Comparison of ENCODE assay signal across 9 cellular contexts in the genomic region with DNA sequence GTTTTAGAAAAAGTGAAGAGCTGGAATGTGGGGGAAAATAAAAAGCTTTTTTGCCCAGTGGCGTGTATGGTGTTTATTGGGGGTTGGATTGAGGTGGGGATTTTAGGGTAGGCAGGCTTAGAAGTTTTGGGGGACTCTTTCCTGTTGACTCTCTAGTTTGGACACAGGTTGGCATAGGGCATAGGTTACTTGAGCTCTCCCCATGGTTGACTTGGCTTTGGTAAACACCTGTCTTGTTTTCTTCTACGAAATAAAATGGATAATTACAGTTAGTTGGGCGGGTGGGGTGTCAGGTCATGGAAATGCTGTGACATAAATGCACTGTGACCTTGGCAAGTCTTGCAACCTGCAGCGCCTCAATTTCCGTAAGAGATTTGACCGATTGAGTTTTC. TPM values are rescaled to one million over a fixed set of nuclear protein-coding genes. Genes with fewer than 3 reads are reported as not detected.
DNase-seq lines count a peak whose midpoint lies in the region; FAIRE-seq and TF ChIP-seq lines count a peak whose summit lies in the region.
"Had no signal": no experiment of that assay in that cellular context is flagged by ENCODE, and none has a peak within 500 bp of the region (broad histone marks: within the 10 kb centered on the region; RNA-seq: fewer than 3 reads in every experiment).

No MANE protein-coding gene starts in this region.

- no peak for DNase-seq in CD8-positive, alpha-beta memory T cell
- DNase-seq in Peyer's patch (no peak), H1 (ENCODE audit: low read depth in 1 of 2, low spot score in 2 of 2) (no peak), progenitor cell of endocrine pancreas (ENCODE audit: low spot score, unreplicated experiment) (no peak), NCI-H1417 treated with DMSO at 0.1 percent for 48 hours (lab: John Stamatoyannopoulos, UW) (no peak), NCI-H345 (lab: John Stamatoyannopoulos, UW) (no peak), iPS-NIHi7 (ENCODE audit: extremely low spot score) (no peak), HAP-1 (ENCODE audit: low spot score in 2 of 2) (no peak)

- peaks cover 5 to 39% (median 6%) of the 10 kb centered on the region in 3 donors for H3K36me3 Mint-ChIP-seq in CD8-positive, alpha-beta memory T cell
- H3K36me3 Mint-ChIP-seq in progenitor cell of endocrine pancreas (ENCODE audit: insufficient read depth): peaks cover 30% of the 10 kb centered on the region

- peaks cover 31% of the 10 kb centered on the region for H3K4me1 ChIP-seq in CD8-positive, alpha-beta memory T cell (ENCODE audit: insufficient read depth, low read length)
- H3K4me1 ChIP-seq in Peyer's patch: peaks cover 0 to 38% (median 12%) of the 10 kb centered on the region in 4 donors
- H3K4me1 ChIP-seq in H1 (replicated peaks in 1 of 4; ENCODE audit: control insufficient read depth in 3 of 4, insufficient read depth in 4 of 4, low read length in 3 of 4): peaks cover 4 to 20% (median 7%) of the 10 kb centered on the region in 4 experiments
- H3K4me1 ChIP-seq in HAP-1: peaks cover 4% of the 10 kb centered on the region; the same call in 1 of the 2 replicates

- no peak overlapping the region for H4K91ac ChIP-seq in H1 (replicated peaks; ENCODE audit: insufficient read length, low read length)

- no peak overlapping the region for H2BK5ac ChIP-seq in H1 (ENCODE audit: low read depth, low read length)

- H2BK12ac ChIP-seq in H1 (ENCODE audit: low read depth, low read length): no peak overlapping the region

- in situ Hi-C loops in HAP-1 (cut with MboI; ENCODE audit: low sequenced_read_pairs): no loop called here

- no peak overlapping the region for H3K56ac ChIP-seq in H1 (replicated peaks; ENCODE audit: insufficient read length, low read depth, low read length)

- no peaks in the 10 kb centered on the region for H3K27me3 Mint-ChIP-seq in CD8-positive, alpha-beta memory T cell
- no peaks in the 10 kb centered on the region for H3K27me3 Mint-ChIP-seq in progenitor cell of endocrine pancreas

- CTCF ChIA-PET in CD8-positive, alpha-beta memory T cell (lab: Charles Lee): interaction anchor here (0.7 to 4.3 kb wide), 13 partner anchors 8 to 457 kb away, joined by 3 to 33 read pairs (median 4); a partner anchor contains a TSS
- CTCF ChIA-PET in H1 (lab: Charles Lee; ENCODE audit: partially characterized antibody): interaction anchor here (0.6 to 3.7 kb wide), 10 partner anchors 12 to 251 kb away, joined by 3 to 12 read pairs (median 3); a partner anchor contains a TSS

- TF ChIP-seq CTCF in Peyer's patch (IDR thresholded peaks at IDR 0.05) (no peak), H1 (IDR thresholded peaks at IDR 0.05; ENCODE audit: control extremely low read depth in 1 of 3, insufficient read depth in 1 of 3, low read depth in 1 of 3, low read length in 3 of 3) (no peak), progenitor cell of endocrine pancreas (IDR thresholded peaks at IDR 0.05; ENCODE audit: unreplicated experiment) (no peak)

- peaks cover 34 to 39% (median 36%) of the 10 kb centered on the region in 3 donors for H3K4me1 Mint-ChIP-seq in CD8-positive, alpha-beta memory T cell
- H3K4me1 Mint-ChIP-seq in progenitor cell of endocrine pancreas (ENCODE audit: low read depth): peaks cover 22% of the 10 kb centered on the region

- no peak overlapping the region for H3K4me2 ChIP-seq in H1 (ENCODE audit: insufficient read depth in 1 of 2, low read depth in 2 of 2, low read length in 2 of 2)

- H2AK5ac ChIP-seq in H1 (ENCODE audit: low read depth, low read length): no peak overlapping the region

- peaks cover 6% of the 10 kb centered on the region for H3K36me3 ChIP-seq in CD8-positive, alpha-beta memory T cell (ENCODE audit: insufficient read depth, low read length)
- peaks cover 0 to 31% (median 0%) of the 10 kb centered on the region in 3 donors for H3K36me3 ChIP-seq in Peyer's patch
- H3K36me3 ChIP-seq in H1 (ENCODE audit: control insufficient read depth in 2 of 4, insufficient read depth in 4 of 4, low read length in 3 of 4): peaks cover 2 to 20% (median 9%) of the 10 kb centered on the region in 4 experiments; a peak in 6 of 8 replicates
- H3K36me3 ChIP-seq in HAP-1 (replicated peaks): peaks cover 23% of the 10 kb centered on the region

- no peak overlapping the region for H2BK20ac ChIP-seq in H1 (ENCODE audit: low read length)

- peak overlapping the region; percentile 67 to 96 (median 89) for H3K27ac Mint-ChIP-seq in CD8-positive, alpha-beta memory T cell
- H3K27ac Mint-ChIP-seq in progenitor cell of endocrine pancreas: peak overlapping the region; percentile 73

- no peak overlapping the region for H4K5ac ChIP-seq in H1 (ENCODE audit: insufficient read length, low read depth, low read length)

- H3K23ac ChIP-seq in H1 (ENCODE audit: insufficient read length): no peak overlapping the region

- no peaks in the 10 kb centered on the region for H3K9me3 Mint-ChIP-seq in CD8-positive, alpha-beta memory T cell
- peaks cover 6% of the 10 kb centered on the region for H3K9me3 Mint-ChIP-seq in progenitor cell of endocrine pancreas (ENCODE audit: low read depth)

- peaks cover 7% of the 10 kb centered on the region; the same call in 1 of the 2 replicates for H3K23me2 ChIP-seq in H1 (ENCODE audit: low read depth, low read length)

- H3K79me1 ChIP-seq in H1 (ENCODE audit: low read depth, low read length): peaks cover 18% of the 10 kb centered on the region

- H4K20me1 ChIP-seq in H1 (replicated peaks in 1 of 2; ENCODE audit: control insufficient read depth in 1 of 2, insufficient read depth in 2 of 2, low read length in 2 of 2): peaks cover 2 to 18% of the 10 kb centered on the region in 2 experiments

- peak overlapping the region; percentile 96 for H3K4me3 ChIP-seq in CD8-positive, alpha-beta memory T cell (ENCODE audit: low read length)
- H3K4me3 ChIP-seq in Peyer's patch: peak overlapping the region; percentile 72 to 96 (median 91)
- no peak overlapping the region for H3K4me3 ChIP-seq in H1 (ENCODE audit: extremely low read depth in 1 of 4, insufficient read depth in 2 of 4, low read depth in 3 of 4, low read length in 4 of 4)
- no peak overlapping the region for H3K4me3 ChIP-seq in HAP-1

- H3K4ac ChIP-seq in H1 (replicated peaks; ENCODE audit: insufficient read length, low read depth, low read length): no peak overlapping the region

- no peak overlapping the region for H2BK15ac ChIP-seq in H1 (ENCODE audit: low read length)

- no peak overlapping the region for H2BK120ac ChIP-seq in H1 (replicated peaks; ENCODE audit: low read depth, low read length)

- POLR2A ChIA-PET in CD8-positive, alpha-beta memory T cell (lab: Charles Lee): interaction anchor here (0.6 to 2.8 kb wide), 12 partner anchors 11 to 282 kb away, joined by 3 to 17 read pairs (median 4); a partner anchor contains a TSS
- POLR2A ChIA-PET in H1 (lab: Charles Lee; ENCODE audit: partially characterized antibody): interaction anchor here (0.6 to 3.4 kb wide), 18 partner anchors 8 to 1013 kb away, joined by 3 to 33 read pairs (median 4); a partner anchor contains a TSS

- FAIRE-seq in H1 (lab: Jason Lieb, UNC): no peak

- no peaks in the 10 kb centered on the region for H3K9me3 ChIP-seq in CD8-positive, alpha-beta memory T cell (ENCODE audit: low read length)
- H3K9me3 ChIP-seq in Peyer's patch: no peaks in the 10 kb centered on the region
- peaks cover 11% of the 10 kb centered on the region in 2 experiments for H3K9me3 ChIP-seq in H1 (ENCODE audit: insufficient read depth in 2 of 2, low read depth in 1 of 2, low read length in 1 of 2)
- peaks cover 6% of the 10 kb centered on the region for H3K9me3 ChIP-seq in HAP-1
- H3K9me3 ChIP-seq: mucosa of descending colon had no signal

- H3K18ac ChIP-seq in H1 (ENCODE audit: extremely low read depth, low read length): no peak overlapping the region

- H3K79me2 ChIP-seq in H1 (ENCODE audit: control insufficient read depth in 1 of 2, insufficient read depth in 2 of 2, low read length in 2 of 2): peaks cover 9 to 34% of the 10 kb centered on the region in 2 experiments

- no peak for TF ChIP-seq EP300 in H1 (IDR thresholded peaks at IDR 0.05; ENCODE audit: borderline replicate concordance in 1 of 2, low read depth in 2 of 2, low read length in 2 of 2)

- H3K27ac ChIP-seq in CD8-positive, alpha-beta memory T cell (ENCODE audit: low read depth, low read length): no peak overlapping the region
- H3K27ac ChIP-seq in Peyer's patch (peak overlapping the region in 3 of 4 donors; percentile 86 to 90 (median 87)), H1 (ENCODE audit: low read depth, low read length) (no peak overlapping the region)

- H3K27me3 ChIP-seq in CD8-positive, alpha-beta memory T cell (ENCODE audit: insufficient read depth, low read length, poor library complexity, severe bottlenecking): no peaks in the 10 kb centered on the region
- no peaks in the 10 kb centered on the region for H3K27me3 ChIP-seq in Peyer's patch
- H3K27me3 ChIP-seq in H1 (replicated peaks in 1 of 4; ENCODE audit: control insufficient read depth in 3 of 4, extremely low read depth in 1 of 4, insufficient read depth in 3 of 4, low read length in 3 of 4): peaks cover 2 to 10% (median 9%) of the 10 kb centered on the region in 4 experiments
- H3K27me3 ChIP-seq in HAP-1 (ENCODE audit: low read depth): no peaks in the 10 kb centered on the region

- 0 out of 2 replicates have a peak overlapping the region, but pooled peaks have one; percentile 36 for H2AFZ ChIP-seq in H1 (ENCODE audit: low read length)

- no peak overlapping the region for H3K14ac ChIP-seq in H1 (ENCODE audit: insufficient read length)

- peak overlapping the region; percentile 87 to 95 (median 94) for H3K4me3 Mint-ChIP-seq in CD8-positive, alpha-beta memory T cell
- H3K4me3 Mint-ChIP-seq in progenitor cell of endocrine pancreas (ENCODE audit: low read depth): peak overlapping the region; percentile 95

- TF ChIP-seq POLR2A in Peyer's patch (IDR thresholded peaks at IDR 0.05): no peak
- no peak for TF ChIP-seq POLR2A in H1 (IDR thresholded peaks at IDR 0.05; ENCODE audit: control extremely low read depth in 1 of 2, low read depth in 2 of 2, low read length in 2 of 2)

- TF ChIP-seq RAD21 in H1 (IDR thresholded peaks at IDR 0.05 in 1 of 2, conservative IDR thresholded peaks at IDR 0.05 in 1 of 2; ENCODE audit: low read depth in 2 of 2, low read length in 2 of 2): no peak

- WGBS in H1 (ENCODE audit: extremely low coverage in 1 of 2, insufficient coverage in 1 of 2, insufficient read length in 1 of 2, insufficient replicate concordance in 2 of 2, low coverage in 1 of 2, low lambda C conversion rate in 2 of 2, missing lambda C conversion rate in 1 of 2), 2 experiments: 57% methylated on average over 6 of the region's 6 CpGs; no CpG with 5 or more reads in 1 of the 2 experiments

- no peak overlapping the region for H4K8ac ChIP-seq in H1 (ENCODE audit: extremely low read depth, insufficient read depth, low read length)

- no peak overlapping the region for H3K9ac ChIP-seq in H1 (replicated peaks in 1 of 4; ENCODE audit: extremely low read depth in 1 of 4, low read depth in 3 of 4, low read length in 3 of 4)

RNA-seq across cellular contexts. Expression of a gene that starts 0.7 kb away (rescaled TPM):
- total RNA-seq in CD8-positive, alpha-beta memory T cell: 10 to 100 TPM; 41.8 to 44.3 TPM
- polyA plus RNA-seq in CD8-positive, alpha-beta memory T cell: 7.1 TPM
- 100 to 1,000 TPM in 1 of 4 donors, 10 to 100 TPM in 3; 78.1 to 123 (median 90.9) TPM for total RNA-seq in Peyer's patch
- total RNA-seq in H1 (2021; fragmentation: NEBNext Ultra II Directional; extraction: Animal tissue kit (Norgen Biotek cat#: 25700)): 32.6 and 34.2 TPM in 2 replicates
- 13.5 and 18.0 TPM in 2 replicates for polyA plus RNA-seq in H1 (2011; rRNA removed)
- 20.1 TPM for polyA plus RNA-seq in H1 (2011; cell fraction: cytosol; rRNA removed)
- 52.1 TPM for polyA plus RNA-seq in H1 (2011; cell fraction: nucleus; rRNA removed)
- polyA plus RNA-seq in H1 (2012, experiment 1 of 2): 17.4 to 25.3 TPM (median 24.0 TPM) in 4 replicates
- 16.7 TPM for polyA plus RNA-seq in H1 (2012, experiment 2 of 2)
- 16.8 TPM for polyA plus RNA-seq in H1 (2013, experiment 1 of 2)
- polyA plus RNA-seq in H1 (2013, experiment 2 of 2): 16.0 TPM
- polyA minus RNA-seq in H1 (2011; rRNA and poly(A)+ RNA removed): 19.1 and 19.9 TPM in 2 replicates
- 20.4 TPM for polyA minus RNA-seq in H1 (2011; cell fraction: cytosol; rRNA and poly(A)+ RNA removed)
- polyA minus RNA-seq in H1 (2011; cell fraction: nucleus; rRNA and poly(A)+ RNA removed): 21.0 TPM
- total RNA-seq in progenitor cell of endocrine pancreas: 51.1 and 54.0 TPM in 2 replicates

RNA-seq across cellular contexts. Expression of a gene that starts 11.1 kb away (rescaled TPM):
- 10 to 100 TPM; 36.8 to 43.4 TPM for total RNA-seq in CD8-positive, alpha-beta memory T cell
- 168 TPM for polyA plus RNA-seq in CD8-positive, alpha-beta memory T cell
- 100 to 1,000 TPM; 103 to 201 (median 170) TPM for total RNA-seq in Peyer's patch
- 60.2 and 64.9 TPM in 2 replicates for total RNA-seq in H1 (2021; fragmentation: NEBNext Ultra II Directional; extraction: Animal tissue kit (Norgen Biotek cat#: 25700))
- 116 and 150 TPM in 2 replicates for polyA plus RNA-seq in H1 (2011; rRNA removed)
- polyA plus RNA-seq in H1 (2011; cell fraction: cytosol; rRNA removed): 77.7 TPM
- polyA plus RNA-seq in H1 (2011; cell fraction: nucleus; rRNA removed): 113 TPM
- 64.5 to 81.2 TPM (median 72.6 TPM) in 4 replicates for polyA plus RNA-seq in H1 (2012, experiment 1 of 2)
- 121 TPM for polyA plus RNA-seq in H1 (2012, experiment 2 of 2)
- polyA plus RNA-seq in H1 (2013, experiment 1 of 2): 56.4 TPM
- 57.6 TPM for polyA plus RNA-seq in H1 (2013, experiment 2 of 2)
- polyA minus RNA-seq in H1 (2011; rRNA and poly(A)+ RNA removed): 31.1 and 35.0 TPM in 2 replicates
- 44.7 TPM for polyA minus RNA-seq in H1 (2011; cell fraction: cytosol; rRNA and poly(A)+ RNA removed)
- polyA minus RNA-seq in H1 (2011; cell fraction: nucleus; rRNA and poly(A)+ RNA removed): 37.2 TPM
- 89.4 and 91.9 TPM in 2 replicates for total RNA-seq in progenitor cell of endocrine pancreas

RNA-seq across cellular contexts. Expression of a gene that starts 22.4 kb away (rescaled TPM):
- total RNA-seq in CD8-positive, alpha-beta memory T cell: 10 to 100 TPM; 45.6 to 48.0 TPM
- polyA plus RNA-seq in CD8-positive, alpha-beta memory T cell: 22.0 TPM
- 10 to 100 TPM in 3 of 4 donors, 1 to 10 TPM in 1; 5.8 to 15.1 (median 13.1) TPM for total RNA-seq in Peyer's patch
- 17.7 and 18.5 TPM in 2 replicates for total RNA-seq in H1 (2021; fragmentation: NEBNext Ultra II Directional; extraction: Animal tissue kit (Norgen Biotek cat#: 25700))
- polyA plus RNA-seq in H1 (2011; rRNA removed): 11.9 and 14.0 TPM in 2 replicates
- 12.8 TPM for polyA plus RNA-seq in H1 (2011; cell fraction: cytosol; rRNA removed)
- polyA plus RNA-seq in H1 (2011; cell fraction: nucleus; rRNA removed): 15.7 TPM
- 12.4 to 18.3 TPM (median 16.7 TPM) in 4 replicates for polyA plus RNA-seq in H1 (2012, experiment 1 of 2)
- polyA plus RNA-seq in H1 (2012, experiment 2 of 2): 7.1 TPM
- polyA plus RNA-seq in H1 (2013, experiment 1 of 2): 13.8 TPM
- 12.4 TPM for polyA plus RNA-seq in H1 (2013, experiment 2 of 2)
- polyA minus RNA-seq in H1 (2011; rRNA and poly(A)+ RNA removed): 2.1 and 3.8 TPM in 2 replicates
- 5.5 TPM for polyA minus RNA-seq in H1 (2011; cell fraction: cytosol; rRNA and poly(A)+ RNA removed)
- 5.2 TPM for polyA minus RNA-seq in H1 (2011; cell fraction: nucleus; rRNA and poly(A)+ RNA removed)
- 11.4 and 12.0 TPM in 2 replicates for total RNA-seq in progenitor cell of endocrine pancreas

RNA-seq across cellular contexts. Expression of a gene that starts 23.1 kb away (rescaled TPM):
- total RNA-seq in CD8-positive, alpha-beta memory T cell: 100 to 1,000 TPM; 121 to 123 TPM
- polyA plus RNA-seq in CD8-positive, alpha-beta memory T cell: 6.5 TPM
- total RNA-seq in Peyer's patch (10 to 100 TPM; 46.6 to 85.8 (median 75.9) TPM), progenitor cell of endocrine pancreas (72.7 and 74.2 TPM in 2 replicates)
- 91.2 and 92.7 TPM in 2 replicates for total RNA-seq in H1 (2021; fragmentation: NEBNext Ultra II Directional; extraction: Animal tissue kit (Norgen Biotek cat#: 25700))
- 43.0 and 110 TPM in 2 replicates for polyA plus RNA-seq in H1 (2011; rRNA removed)
- polyA plus RNA-seq in H1 (2011; cell fraction: cytosol; rRNA removed): 48.7 TPM
- polyA plus RNA-seq in H1 (2011; cell fraction: nucleus; rRNA removed): 55.1 TPM
- 68.1 to 75.5 TPM (median 72.4 TPM) in 4 replicates for polyA plus RNA-seq in H1 (2012, experiment 1 of 2)
- polyA plus RNA-seq in H1 (2012, experiment 2 of 2): 83.4 TPM
- 70.3 TPM for polyA plus RNA-seq in H1 (2013, experiment 1 of 2)
- 69.2 TPM for polyA plus RNA-seq in H1 (2013, experiment 2 of 2)
- polyA minus RNA-seq in H1 (2011; rRNA and poly(A)+ RNA removed): 10.5 and 12.6 TPM in 2 replicates
- polyA minus RNA-seq in H1 (2011; cell fraction: cytosol; rRNA and poly(A)+ RNA removed): 27.1 TPM
- 19.5 TPM for polyA minus RNA-seq in H1 (2011; cell fraction: nucleus; rRNA and poly(A)+ RNA removed)

RNA-seq across cellular contexts. Expression of a gene that starts 37.8 kb away (rescaled TPM):
- total RNA-seq in CD8-positive, alpha-beta memory T cell: under 1 TPM; 0.13 to 0.42 TPM
- polyA plus RNA-seq in CD8-positive, alpha-beta memory T cell: not detected
- 1 to 10 TPM in 3 of 4 donors, not detected in 1; 2.5 to 4.9 (median 2.9) TPM for total RNA-seq in Peyer's patch
- 10.3 and 13.9 TPM in 2 replicates for total RNA-seq in H1 (2021; fragmentation: NEBNext Ultra II Directional; extraction: Animal tissue kit (Norgen Biotek cat#: 25700))
- polyA plus RNA-seq in H1 (2011; rRNA removed): 20.7 and 34.2 TPM in 2 replicates
- polyA plus RNA-seq in H1 (2011; cell fraction: cytosol; rRNA removed): 30.1 TPM
- polyA plus RNA-seq in H1 (2011; cell fraction: nucleus; rRNA removed): 96.3 TPM
- 10.0 to 14.2 TPM (median 11.8 TPM) in 4 replicates for polyA plus RNA-seq in H1 (2012, experiment 1 of 2)
- 7.4 TPM for polyA plus RNA-seq in H1 (2012, experiment 2 of 2)
- 10.4 TPM for polyA plus RNA-seq in H1 (2013, experiment 1 of 2)
- polyA plus RNA-seq in H1 (2013, experiment 2 of 2): 9.1 TPM
- polyA minus RNA-seq in H1 (2011; rRNA and poly(A)+ RNA removed): 4.7 and 9.9 TPM in 2 replicates
- 13.5 TPM for polyA minus RNA-seq in H1 (2011; cell fraction: cytosol; rRNA and poly(A)+ RNA removed)
- 10.6 TPM for polyA minus RNA-seq in H1 (2011; cell fraction: nucleus; rRNA and poly(A)+ RNA removed)
- 4.4 and 5.0 TPM in 2 replicates for total RNA-seq in progenitor cell of endocrine pancreas

Comparison
In these comparisons a context has a peak if more than half of its experiments do, and no peak if none do; other contexts are left out.
1. H3K27ac ChIP-seq: peak in Peyer's patch (3 of 4); none in CD8-positive, alpha-beta memory T cell (single experiment) and H1 (single experiment).
2. H3K4me3 ChIP-seq: peak in CD8-positive, alpha-beta memory T cell (single experiment) and Peyer's patch (4 of 4); none in H1 (0 of 4) and HAP-1 (single experiment).